ENCODE assay signal across 8 cellular contexts in genomic region chr14:52729925-52730707, GRCh38. TPM values are rescaled to one million over a fixed set of nuclear protein-coding genes. Genes with fewer than 3 reads are reported as not detected.
A peak's percentile ranks its signal among the peaks of the same experiment; 100 is the strongest.
DNase-seq lines count a peak whose midpoint lies in the region; ATAC-seq and TF ChIP-seq lines count a peak whose summit lies in the region.

STYX (plus strand) TSS chr14:52730166; CDS start chr14:52730475, 309 bp downstream.

- H3K27me3 ChIP-seq in rectal smooth muscle tissue (ENCODE audit: control insufficient read depth, insufficient read depth, low read length) (no peaks in the 10 kb centered on the region), vagina (no peaks in the 10 kb centered on the region)

- peak; percentile 95 for ATAC-seq in GM18511 (IDR thresholded peaks at IDR 0.05; ENCODE audit: unreplicated experiment)
- ATAC-seq in HG03025 (IDR thresholded peaks at IDR 0.05; ENCODE audit: low FRiP score, unreplicated experiment): peak; percentile 93

- H3K4me3 ChIP-seq in astrocyte of the cerebellum (ENCODE audit: low read depth, low read length) (peak within 1 kb of the TSS; percentile 75), rectal smooth muscle tissue (ENCODE audit: low read length) (peak within 1 kb of the TSS; percentile 76), vagina (peak within 1 kb of the TSS; percentile 93 to 94)

- H3K36me3 ChIP-seq in rectal smooth muscle tissue (ENCODE audit: control insufficient read depth, insufficient read depth, low read length) (no peaks in the 10 kb centered on the region), vagina (peaks cover 0 to 17% of the 10 kb centered on the region in 2 donors)

- H3K9me3 ChIP-seq in vagina: no peaks in the 10 kb centered on the region

- H3K27ac ChIP-seq in rectal smooth muscle tissue (ENCODE audit: low read depth, low read length) (peak within 1 kb of the TSS; percentile 82), vagina (peak within 1 kb of the TSS; percentile 85)

- in situ Hi-C loops in astrocyte of the cerebellum (cut with HindIII; ENCODE audit: low sequenced_read_pairs): no loop called here

- intact Hi-C loops in vagina (cut with DNase I): no loop called here

- peak in 1 of 2 donors; percentile 69 for TF ChIP-seq POLR2A in vagina (IDR thresholded peaks at IDR 0.05)

- DNase-seq in NCI-H2029 treated with DMSO at 0.1 percent for 48 hours (lab: John Stamatoyannopoulos, UW) (peak; percentile 90), T-helper 22 cell (ENCODE audit: low read depth) (peak; percentile 97), astrocyte of the cerebellum (ENCODE audit: low read depth) (peak; percentile 94), hepatic stellate cell (ENCODE audit: low spot score) (peak; percentile 88), vagina (ENCODE audit: extremely low spot score in 2 of 2) (peak; percentile 98)

- H3K4me1 ChIP-seq in rectal smooth muscle tissue (ENCODE audit: control insufficient read depth, insufficient read depth, low read length) (no peaks in the 10 kb centered on the region), vagina (peaks cover 17% of the 10 kb centered on the region)

- H3K9ac ChIP-seq in rectal smooth muscle tissue (ENCODE audit: low read length): peak within 1 kb of the TSS; percentile 28

- no peak for TF ChIP-seq CTCF in astrocyte of the cerebellum (IDR thresholded peaks at IDR 0.05; ENCODE audit: low read depth, low read length, missing control alignments)
- peak in 1 of 3 experiments; percentile 13 for TF ChIP-seq CTCF in vagina (IDR thresholded peaks at IDR 0.05)

RNA-seq across cellular contexts. Expression of gene STYX, which starts in this region (rescaled TPM):
- total RNA-seq in vagina: 11.5 TPM

Comparison
In these comparisons a context has a peak if more than half of its experiments do, and no peak if none do; other contexts are left out.
1. Peak in every context shown above with its lines: DNase-seq, ATAC-seq, H3K4me3 ChIP-seq and H3K27ac ChIP-seq.